In genomic region chr1:42962641-42963377, GRCh38 we compare ENCODE assay signal across 1 cellular context.
TF ChIP-seq lines count a peak whose summit lies in the region.

No MANE protein-coding gene starts in this region.

TF ChIP-seq in K562, 482 proteins besides CTCF, POLR2A, EP300 and RAD21 (continued from another document and continues in another):
- TF ChIP-seq, protein P1, sequence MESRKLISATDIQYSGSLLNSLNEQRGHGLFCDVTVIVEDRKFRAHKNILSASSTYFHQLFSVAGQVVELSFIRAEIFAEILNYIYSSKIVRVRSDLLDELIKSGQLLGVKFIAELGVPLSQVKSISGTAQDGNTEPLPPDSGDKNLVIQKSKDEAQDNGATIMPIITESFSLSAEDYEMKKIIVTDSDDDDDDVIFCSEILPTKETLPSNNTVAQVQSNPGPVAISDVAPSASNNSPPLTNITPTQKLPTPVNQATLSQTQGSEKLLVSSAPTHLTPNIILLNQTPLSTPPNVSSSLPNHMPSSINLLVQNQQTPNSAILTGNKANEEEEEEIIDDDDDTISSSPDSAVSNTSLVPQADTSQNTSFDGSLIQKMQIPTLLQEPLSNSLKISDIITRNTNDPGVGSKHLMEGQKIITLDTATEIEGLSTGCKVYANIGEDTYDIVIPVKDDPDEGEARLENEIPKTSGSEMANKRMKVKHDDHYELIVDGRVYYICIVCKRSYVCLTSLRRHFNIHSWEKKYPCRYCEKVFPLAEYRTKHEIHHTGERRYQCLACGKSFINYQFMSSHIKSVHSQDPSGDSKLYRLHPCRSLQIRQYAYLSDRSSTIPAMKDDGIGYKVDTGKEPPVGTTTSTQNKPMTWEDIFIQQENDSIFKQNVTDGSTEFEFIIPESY (CRISPR knock-in tag; IDR thresholded peaks at IDR 0.05) = peak; percentile 47; the same call in 1 of the 2 replicates
- TF ChIP-seq ZMIZ1 (IDR thresholded peaks at IDR 0.05; ENCODE audit: low read depth in 2 of 2, low read length in 2 of 2) = peak in 1 of 2 experiments; percentile 96; a peak in 2 of 4 replicates
- peak; percentile 79; the same call in 1 of the 2 replicates for TF ChIP-seq MECOM (CRISPR knock-in tag; IDR thresholded peaks at IDR 0.05)
- TF ChIP-seq, protein P2, sequence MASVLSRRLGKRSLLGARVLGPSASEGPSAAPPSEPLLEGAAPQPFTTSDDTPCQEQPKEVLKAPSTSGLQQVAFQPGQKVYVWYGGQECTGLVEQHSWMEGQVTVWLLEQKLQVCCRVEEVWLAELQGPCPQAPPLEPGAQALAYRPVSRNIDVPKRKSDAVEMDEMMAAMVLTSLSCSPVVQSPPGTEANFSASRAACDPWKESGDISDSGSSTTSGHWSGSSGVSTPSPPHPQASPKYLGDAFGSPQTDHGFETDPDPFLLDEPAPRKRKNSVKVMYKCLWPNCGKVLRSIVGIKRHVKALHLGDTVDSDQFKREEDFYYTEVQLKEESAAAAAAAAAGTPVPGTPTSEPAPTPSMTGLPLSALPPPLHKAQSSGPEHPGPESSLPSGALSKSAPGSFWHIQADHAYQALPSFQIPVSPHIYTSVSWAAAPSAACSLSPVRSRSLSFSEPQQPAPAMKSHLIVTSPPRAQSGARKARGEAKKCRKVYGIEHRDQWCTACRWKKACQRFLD (CRISPR knock-in tag; IDR thresholded peaks at IDR 0.05) = no peak; the same call in 1 of the 2 replicates
- peak; percentile 91 for TF ChIP-seq SOX6 (IDR thresholded peaks at IDR 0.05)
- no peak for TF ChIP-seq HCFC1 (IDR thresholded peaks at IDR 0.05; ENCODE audit: low read depth, low read length)
- TF ChIP-seq CEBPB (tag; IDR thresholded peaks at IDR 0.05) = 0 out of 2 replicates have a peak, but pooled peaks have one; percentile 8
- peak; percentile 42; the same call in 1 of the 2 replicates for TF ChIP-seq ZNF644 (tag; IDR thresholded peaks at IDR 0.05; ENCODE audit: low read depth)
- no peak for TF ChIP-seq SPI1 (IDR thresholded peaks at IDR 0.05; ENCODE audit: borderline replicate concordance, low read depth, low read length)
- TF ChIP-seq DDX20 (tag; IDR thresholded peaks at IDR 0.05; ENCODE audit: low read depth) = no peak
- TF ChIP-seq, protein P3, sequence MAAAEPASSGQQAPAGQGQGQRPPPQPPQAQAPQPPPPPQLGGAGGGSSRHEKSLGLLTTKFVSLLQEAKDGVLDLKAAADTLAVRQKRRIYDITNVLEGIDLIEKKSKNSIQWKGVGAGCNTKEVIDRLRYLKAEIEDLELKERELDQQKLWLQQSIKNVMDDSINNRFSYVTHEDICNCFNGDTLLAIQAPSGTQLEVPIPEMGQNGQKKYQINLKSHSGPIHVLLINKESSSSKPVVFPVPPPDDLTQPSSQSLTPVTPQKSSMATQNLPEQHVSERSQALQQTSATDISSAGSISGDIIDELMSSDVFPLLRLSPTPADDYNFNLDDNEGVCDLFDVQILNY (CRISPR knock-in tag; IDR thresholded peaks at IDR 0.05) = no peak
- TF ChIP-seq ZNF449 (CRISPR knock-in tag; IDR thresholded peaks at IDR 0.05) = no peak
- no peak for TF ChIP-seq MAZ (CRISPR knock-in tag; conservative IDR thresholded peaks at IDR 0.05 in 1 of 2, IDR thresholded peaks at IDR 0.05 in 1 of 2)
- TF ChIP-seq NR2F6 (CRISPR knock-in tag; IDR thresholded peaks at IDR 0.05) = no peak
- TF ChIP-seq, protein P4, sequence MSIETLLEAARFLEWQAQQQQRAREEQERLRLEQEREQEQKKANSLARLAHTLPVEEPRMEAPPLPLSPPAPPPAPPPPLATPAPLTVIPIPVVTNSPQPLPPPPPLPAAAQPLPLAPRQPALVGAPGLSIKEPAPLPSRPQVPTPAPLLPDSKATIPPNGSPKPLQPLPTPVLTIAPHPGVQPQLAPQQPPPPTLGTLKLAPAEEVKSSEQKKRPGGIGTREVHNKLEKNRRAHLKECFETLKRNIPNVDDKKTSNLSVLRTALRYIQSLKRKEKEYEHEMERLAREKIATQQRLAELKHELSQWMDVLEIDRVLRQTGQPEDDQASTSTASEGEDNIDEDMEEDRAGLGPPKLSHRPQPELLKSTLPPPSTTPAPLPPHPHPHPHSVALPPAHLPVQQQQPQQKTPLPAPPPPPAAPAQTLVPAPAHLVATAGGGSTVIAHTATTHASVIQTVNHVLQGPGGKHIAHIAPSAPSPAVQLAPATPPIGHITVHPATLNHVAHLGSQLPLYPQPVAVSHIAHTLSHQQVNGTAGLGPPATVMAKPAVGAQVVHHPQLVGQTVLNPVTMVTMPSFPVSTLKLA (conservative IDR thresholded peaks at IDR 0.05) = peak in 1 of 2 experiments; percentile 27; a peak in 3 of 4 replicates
- TF ChIP-seq, protein P5, sequence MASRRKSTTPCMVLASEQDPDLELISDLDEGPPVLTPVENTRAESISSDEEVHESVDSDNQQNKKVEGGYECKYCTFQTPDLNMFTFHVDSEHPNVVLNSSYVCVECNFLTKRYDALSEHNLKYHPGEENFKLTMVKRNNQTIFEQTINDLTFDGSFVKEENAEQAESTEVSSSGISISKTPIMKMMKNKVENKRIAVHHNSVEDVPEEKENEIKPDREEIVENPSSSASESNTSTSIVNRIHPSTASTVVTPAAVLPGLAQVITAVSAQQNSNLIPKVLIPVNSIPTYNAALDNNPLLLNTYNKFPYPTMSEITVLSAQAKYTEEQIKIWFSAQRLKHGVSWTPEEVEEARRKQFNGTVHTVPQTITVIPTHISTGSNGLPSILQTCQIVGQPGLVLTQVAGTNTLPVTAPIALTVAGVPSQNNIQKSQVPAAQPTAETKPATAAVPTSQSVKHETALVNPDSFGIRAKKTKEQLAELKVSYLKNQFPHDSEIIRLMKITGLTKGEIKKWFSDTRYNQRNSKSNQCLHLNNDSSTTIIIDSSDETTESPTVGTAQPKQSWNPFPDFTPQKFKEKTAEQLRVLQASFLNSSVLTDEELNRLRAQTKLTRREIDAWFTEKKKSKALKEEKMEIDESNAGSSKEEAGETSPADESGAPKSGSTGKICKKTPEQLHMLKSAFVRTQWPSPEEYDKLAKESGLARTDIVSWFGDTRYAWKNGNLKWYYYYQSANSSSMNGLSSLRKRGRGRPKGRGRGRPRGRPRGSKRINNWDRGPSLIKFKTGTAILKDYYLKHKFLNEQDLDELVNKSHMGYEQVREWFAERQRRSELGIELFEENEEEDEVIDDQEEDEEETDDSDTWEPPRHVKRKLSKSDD (conservative IDR thresholded peaks at IDR 0.05; ENCODE audit: low read length) = no peak
- no peak for TF ChIP-seq SIRT6 (IDR thresholded peaks at IDR 0.05; ENCODE audit: low read depth, low read length)
- TF ChIP-seq IRF9 (tag; IDR thresholded peaks at IDR 0.05) = 0 out of 2 replicates have a peak, but pooled peaks have one; percentile 12
- TF ChIP-seq CXXC5 (CRISPR knock-in tag; IDR thresholded peaks at IDR 0.05) = peak; percentile 75
- TF ChIP-seq ZFP1 (CRISPR knock-in tag; IDR thresholded peaks at IDR 0.05) = no peak
- peak; percentile 90 for TF ChIP-seq SMARCE1 (IDR thresholded peaks at IDR 0.05)
- no peak for TF ChIP-seq POLR2AphosphoS2 (IDR thresholded peaks at IDR 0.05; ENCODE audit: low read length)
- 0 out of 2 replicates have a peak, but pooled peaks have one; percentile 15 for TF ChIP-seq ZNF24 (IDR thresholded peaks at IDR 0.05)
- no peak for TF ChIP-seq ZNF639 (CRISPR knock-in tag; conservative IDR thresholded peaks at IDR 0.05 in 1 of 2, IDR thresholded peaks at IDR 0.05 in 1 of 2)
- TF ChIP-seq ZNF277 (CRISPR knock-in tag; IDR thresholded peaks at IDR 0.05; ENCODE audit: borderline replicate concordance) = no peak
- TF ChIP-seq ZKSCAN3 (CRISPR knock-in tag; IDR thresholded peaks at IDR 0.05) = no peak
- no peak for TF ChIP-seq CCAR2 (IDR thresholded peaks at IDR 0.05; ENCODE audit: low read depth, low read length)
- TF ChIP-seq HOXB6 (CRISPR knock-in tag; IDR thresholded peaks at IDR 0.05; ENCODE audit: borderline replicate concordance) = no peak
- no peak for TF ChIP-seq PRMT5 (CRISPR knock-in tag; IDR thresholded peaks at IDR 0.05)
- TF ChIP-seq SNIP1 (IDR thresholded peaks at IDR 0.05; ENCODE audit: low read depth) = no peak
- TF ChIP-seq ETV5 (CRISPR knock-in tag; IDR thresholded peaks at IDR 0.05; ENCODE audit: low read depth) = peak; percentile 51
- peak; percentile 99 for TF ChIP-seq NCOR1 (IDR thresholded peaks at IDR 0.05)
- peak; percentile 80 for TF ChIP-seq CREM (IDR thresholded peaks at IDR 0.05; ENCODE audit: low read depth)
- TF ChIP-seq ZNF253 (CRISPR knock-in tag; conservative IDR thresholded peaks at IDR 0.05) = no peak
- no peak for TF ChIP-seq ESRRB (CRISPR knock-in tag; IDR thresholded peaks at IDR 0.05; ENCODE audit: borderline replicate concordance)
- no peak for TF ChIP-seq SMC3 (conservative IDR thresholded peaks at IDR 0.05; ENCODE audit: insufficient read depth, low read depth, low read length)
- TF ChIP-seq, protein P6, sequence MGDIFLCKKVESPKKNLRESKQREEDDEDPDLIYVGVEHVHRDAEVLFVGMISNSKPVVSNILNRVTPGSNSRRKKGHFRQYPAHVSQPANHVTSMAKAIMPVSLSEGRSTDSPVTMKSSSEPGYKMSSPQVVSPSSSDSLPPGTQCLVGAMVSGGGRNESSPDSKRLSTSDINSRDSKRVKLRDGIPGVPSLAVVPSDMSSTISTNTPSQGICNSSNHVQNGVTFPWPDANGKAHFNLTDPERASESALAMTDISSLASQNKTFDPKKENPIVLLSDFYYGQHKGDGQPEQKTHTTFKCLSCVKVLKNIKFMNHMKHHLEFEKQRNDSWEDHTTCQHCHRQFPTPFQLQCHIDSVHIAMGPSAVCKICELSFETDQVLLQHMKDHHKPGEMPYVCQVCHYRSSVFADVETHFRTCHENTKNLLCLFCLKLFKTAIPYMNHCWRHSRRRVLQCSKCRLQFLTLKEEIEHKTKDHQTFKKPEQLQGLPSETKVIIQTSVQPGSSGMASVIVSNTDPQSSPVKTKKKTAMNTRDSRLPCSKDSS (IDR thresholded peaks at IDR 0.05; ENCODE audit: low read depth, partially characterized antibody) = no peak
